In genomic region chr2:61854435-61855177, GRCh38 we compare ENCODE assay signal across 1 cellular context.
TF ChIP-seq lines count a peak whose summit lies in the region.

No MANE protein-coding gene starts in this region.

TF ChIP-seq in GM12878, 131 proteins besides CTCF, POLR2A, EP300 and RAD21 (continued from another document):
- peak; percentile 51 for TF ChIP-seq SKIL (IDR thresholded peaks at IDR 0.05; ENCODE audit: low read depth, poor library complexity, severe bottlenecking)
- no peak for TF ChIP-seq EGR1 (IDR thresholded peaks at IDR 0.05; ENCODE audit: borderline replicate concordance in 1 of 2, low read depth in 2 of 2, low read length in 2 of 2)
- no peak for TF ChIP-seq HDAC2 (IDR thresholded peaks at IDR 0.05)
- peak; percentile 96 for TF ChIP-seq PBX3 (IDR thresholded peaks at IDR 0.05; ENCODE audit: insufficient replicate concordance, low read depth, low read length)
- TF ChIP-seq HDGF (IDR thresholded peaks at IDR 0.05) = peak; percentile 24
- TF ChIP-seq ZSCAN29 (IDR thresholded peaks at IDR 0.05) = no peak
- TF ChIP-seq CREB1 (IDR thresholded peaks at IDR 0.05; ENCODE audit: low read depth) = peak; percentile 49
- 0 out of 2 replicates have a peak, but pooled peaks have one; percentile 44 for TF ChIP-seq ZBTB4 (CRISPR knock-in tag; IDR thresholded peaks at IDR 0.05)
- TF ChIP-seq POLR2AphosphoS5 (IDR thresholded peaks at IDR 0.05; ENCODE audit: low read length) = peak; percentile 64; the same call in 1 of the 2 replicates
- peak; percentile 77; the same call in 1 of the 2 replicates for TF ChIP-seq MAX (IDR thresholded peaks at IDR 0.05; ENCODE audit: low read depth, low read length)
- peak; percentile 80 for TF ChIP-seq YY1 (IDR thresholded peaks at IDR 0.05; ENCODE audit: low read depth, low read length)
- no peak for TF ChIP-seq FOXM1 (IDR thresholded peaks at IDR 0.05; ENCODE audit: low read depth, low read length)
- TF ChIP-seq CBX5 (IDR thresholded peaks at IDR 0.05; ENCODE audit: low read depth) = no peak
- peak; percentile 14 for TF ChIP-seq SMAD1 (IDR thresholded peaks at IDR 0.05; ENCODE audit: low read depth, partially characterized antibody)
- TF ChIP-seq ATF3 (IDR thresholded peaks at IDR 0.05; ENCODE audit: borderline replicate concordance, extremely low read depth, low read depth, low read length) = no peak
- TF ChIP-seq TAF1 (IDR thresholded peaks at IDR 0.05; ENCODE audit: borderline replicate concordance, low read depth, low read length) = peak; percentile 63; the same call in 1 of the 2 replicates
- TF ChIP-seq KDM1A (IDR thresholded peaks at IDR 0.05; ENCODE audit: borderline replicate concordance) = no peak
- TF ChIP-seq FOS (IDR thresholded peaks at IDR 0.05; ENCODE audit: borderline replicate concordance, extremely low read depth, insufficient read length) = peak; percentile 61
- TF ChIP-seq SREBF1 (IDR thresholded peaks at IDR 0.05; ENCODE audit: low read length) = no peak
- TF ChIP-seq POLR2AphosphoS2 (IDR thresholded peaks at IDR 0.05; ENCODE audit: low read depth, low read length) = 0 out of 2 replicates have a peak, but pooled peaks have one; percentile 31
- TF ChIP-seq ZNF207 (IDR thresholded peaks at IDR 0.05; ENCODE audit: borderline replicate concordance) = no peak
